8 cellular contexts compared by ENCODE assay signal in the genomic region with DNA sequence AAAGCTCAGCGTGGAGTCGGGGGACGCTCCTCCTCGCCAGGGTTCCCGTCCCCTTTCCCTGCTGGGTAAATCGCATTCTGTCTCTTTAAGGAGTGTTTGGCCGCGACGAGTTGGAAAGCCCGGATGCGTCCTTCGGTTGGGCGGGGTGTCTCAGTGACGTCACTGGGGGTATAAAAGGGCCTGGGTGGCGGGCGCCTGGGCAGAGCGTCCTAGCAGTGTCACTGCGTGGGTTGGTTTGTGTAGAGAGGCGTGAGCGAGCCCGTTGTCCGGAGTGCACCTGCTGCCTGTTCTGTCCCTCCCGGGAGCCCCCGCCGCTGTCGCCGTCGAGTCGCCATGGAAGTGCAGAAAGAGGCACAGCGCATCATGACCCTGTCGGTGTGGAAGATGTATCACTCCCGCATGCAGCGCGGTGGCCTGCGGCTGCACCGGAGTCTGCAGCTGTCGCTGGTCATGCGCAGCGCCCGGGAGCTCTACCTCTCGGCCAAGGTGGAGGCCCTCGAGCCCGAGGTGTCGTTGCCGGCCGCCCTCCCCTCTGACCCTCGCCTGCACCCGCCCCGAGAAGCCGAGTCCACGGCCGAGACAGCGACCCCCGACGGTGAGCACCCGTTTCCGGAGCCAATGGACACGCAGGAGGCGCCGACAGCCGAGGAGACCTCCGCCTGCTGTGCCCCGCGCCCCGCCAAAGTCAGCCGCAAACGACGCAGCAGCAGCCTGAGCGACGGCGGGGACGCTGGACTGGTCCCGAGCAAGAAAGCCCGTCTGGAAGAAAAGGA.
DNase-seq lines count a peak whose midpoint lies in the region; ATAC-seq and TF ChIP-seq lines count a peak whose summit lies in the region.

No MANE protein-coding gene starts in this region.

- ATAC-seq in HG03442 (IDR thresholded peaks at IDR 0.05; ENCODE audit: unreplicated experiment) = peak; percentile 24

- DNase-seq in 8988T (peak; percentile 79), NCI-H526 (lab: John Stamatoyannopoulos, UW) (peak; percentile 73 to 94), choroid plexus epithelial cell (ENCODE audit: low read depth) (peak; percentile 95)
- DNase-seq in activated CD4-positive, alpha-beta T cell treated with anti-CD3 and anti-CD28 coated beads for 48 hours = peak; percentile 98
- DNase-seq in stimulated activated CD4-positive, alpha-beta T cell treated with anti-CD3 and anti-CD28 coated beads, Interleukin-1b, Interleukin-23, amount 100 ng/mL, for 24 hours (ENCODE audit: low read depth in 4 of 4, low spot score in 1 of 4) = peak; percentile 94 to 99 (median 96)

- TF ChIP-seq CTCF in choroid plexus epithelial cell (conservative IDR thresholded peaks at IDR 0.05; ENCODE audit: low read depth, low read length) = peak; percentile 30

- no peaks in the 10 kb centered on the region for H3K27me3 ChIP-seq in layer of hippocampus (ENCODE audit: control insufficient read depth, insufficient read depth, low read length)

- H3K4me3 ChIP-seq in choroid plexus epithelial cell (ENCODE audit: low read depth, low read length) = peak overlapping the region; percentile 91

- H3K27ac ChIP-seq in layer of hippocampus (ENCODE audit: low read depth, low read length) = peak overlapping the region; percentile 95

- TF ChIP-seq POLR2A in GM18526 (IDR thresholded peaks at IDR 0.05; ENCODE audit: extremely low read depth, insufficient read length) = peak; percentile 100

Comparison
In these comparisons a context has a peak if more than half of its experiments do, and no peak if none do; other contexts are left out.
1. Peak in every context shown above with its lines: DNase-seq, ATAC-seq, H3K4me3 ChIP-seq and H3K27ac ChIP-seq.